Comparison of ENCODE assay signal across 14 cellular contexts in genomic region chr17:54919456-54919855, GRCh38. TPM values are rescaled to one million over a fixed set of nuclear protein-coding genes. Genes with fewer than 3 reads are reported as not detected.
DNase-seq lines count a peak whose midpoint lies in the region; ATAC-seq lines count a peak whose summit lies in the region.
"Had no signal": no experiment of that assay in that cellular context is flagged by ENCODE, and none has a peak within 500 bp of the region (broad histone marks: within the 10 kb centered on the region; RNA-seq: fewer than 3 reads in every experiment).

No MANE protein-coding gene starts in this region.

- peaks cover 19% of the 10 kb centered on the region for H3K4me1 ChIP-seq in HAP-1

- ATAC-seq in esophagus mucosa = no peak
- ATAC-seq: HepG2 had no signal

- in situ Hi-C loops in HAP-1 (cut with MboI; ENCODE audit: low sequenced_read_pairs) = no loop called here

- H3K9me3 ChIP-seq in HAP-1 = no peaks in the 10 kb centered on the region

- H3K4me3 ChIP-seq in HAP-1 = no peak overlapping the region

- peaks cover 39% of the 10 kb centered on the region for H3K36me3 ChIP-seq in HAP-1 (replicated peaks)

- no peaks in the 10 kb centered on the region for H3K27me3 ChIP-seq in HAP-1 (ENCODE audit: low read depth)

- DNase-seq in DMS79 treated with DMSO at 0.1 percent for 48 hours (lab: John Stamatoyannopoulos, UW) (peak; percentile 59), HAP-1 (ENCODE audit: low spot score in 2 of 2) (peak; percentile 48 to 96), astrocyte of the hippocampus (ENCODE audit: low read depth, low spot score) (peak; percentile 13), medulla oblongata (ENCODE audit: extremely low spot score) (peak; percentile 22), pons (ENCODE audit: low spot score) (no peak), foreskin melanocyte (no peak)
- DNase-seq: C1 segment of cervical spinal cord; Calu3; CD4-positive, alpha-beta T cell; DMS 273 treated with DMSO at 0.1 percent for 48 hours; EL had no signal

RNA-seq across cellular contexts. Expression of gene TOM1L1, which starts 18.8 kb away (rescaled TPM):
- total RNA-seq in esophagus mucosa = 34.6 TPM
- total RNA-seq: B cell; CD4-positive, alpha-beta T cell had no signal

RNA-seq across cellular contexts. Expression of gene COX11, which starts 49.0 kb away (rescaled TPM):
- total RNA-seq in esophagus mucosa = 23.5 TPM

RNA-seq across cellular contexts. Expression of gene STXBP4, which starts 49.1 kb away (rescaled TPM):
- 3.9 TPM for total RNA-seq in esophagus mucosa

Comparison
In these comparisons a context has a peak if more than half of its experiments do, and no peak if none do; other contexts are left out.
1. DNase-seq: peak in DMS79 treated with DMSO at 0.1 percent for 48 hours (single experiment), HAP-1 (2 of 2), astrocyte of the hippocampus (single experiment) and medulla oblongata (single experiment); none in pons (single experiment) and foreskin melanocyte (single experiment).